Comparison of ENCODE assay signal across 18 cellular contexts in genomic region chr5:173513521-173513991, GRCh38.
DNase-seq lines count a peak whose midpoint lies in the region; ATAC-seq and TF ChIP-seq lines count a peak whose summit lies in the region.
"Had no signal": no experiment of that assay in that cellular context is flagged by ENCODE, and none has a peak within 500 bp of the region (broad histone marks: within the 10 kb centered on the region; RNA-seq: fewer than 3 reads in every experiment).

No MANE protein-coding gene starts in this region.

- no peaks in the 10 kb centered on the region for H3K9me3 Mint-ChIP-seq in activated T-cell treated with anti-CD3 and anti-CD28 coated beads, Interleukin-2, amount 50 U/mL, for 4 hours
- H3K9me3 Mint-ChIP-seq: activated CD4-positive, alpha-beta memory T cell treated with anti-CD3 and anti-CD28 coated beads for 36 hours; dendritic cell treated with granulocyte-macrophage colony-stimulating factor and Interleukin-4, amounts not matched to agents 40 ng/mL and 50 ng/mL, for 4 days had no signal

- TF ChIP-seq CTCF in AG04449 (IDR thresholded peaks at IDR 0.05; ENCODE audit: insufficient read depth, low read length, missing control alignments), result no peak

- no peaks in the 10 kb centered on the region for H3K4me1 Mint-ChIP-seq in activated T-cell treated with anti-CD3 and anti-CD28 coated beads, Interleukin-2, amount 50 U/mL, for 4 hours (ENCODE audit: low read depth)

- no peaks in the 10 kb centered on the region for H3K36me3 Mint-ChIP-seq in activated T-cell treated with anti-CD3 and anti-CD28 coated beads, Interleukin-2, amount 50 U/mL, for 4 hours (ENCODE audit: insufficient read depth)
- H3K36me3 Mint-ChIP-seq: activated CD4-positive, alpha-beta memory T cell treated with anti-CD3 and anti-CD28 coated beads for 36 hours had no signal

- H3K4me3 Mint-ChIP-seq in activated T-cell treated with anti-CD3 and anti-CD28 coated beads, Interleukin-2, amount 50 U/mL, for 4 hours, result no peak overlapping the region
- H3K4me3 Mint-ChIP-seq: activated CD4-positive, alpha-beta memory T cell treated with anti-CD3 and anti-CD28 coated beads for 36 hours; dendritic cell treated with granulocyte-macrophage colony-stimulating factor and Interleukin-4, amounts not matched to agents 40 ng/mL and 50 ng/mL, for 4 days; stimulated activated naive CD8-positive, alpha-beta T cell treated with anti-CD3 and anti-CD28 coated beads, Interleukin-15, Interleukin-2, amounts not matched to agents 100 ng/mL and 50 ng/mL, for 24 hours had no signal

- no peak for ATAC-seq in HG02763 (IDR thresholded peaks at IDR 0.05; ENCODE audit: unreplicated experiment)
- no peak for ATAC-seq in sciatic nerve
- no peak for ATAC-seq in activated T-cell treated with anti-CD3 and anti-CD28 coated beads, Interleukin-2, amount 50 U/mL, for 4 hours
- no peak for ATAC-seq in GM18909 (IDR thresholded peaks at IDR 0.05; ENCODE audit: poor library complexity, unreplicated experiment)

- DNase-seq in AG04449 (ENCODE audit: low read depth, low spot score) (peak; percentile 56), HCEC 1CT (peak; percentile 51), amniotic epithelial cell (ENCODE audit: low read depth) (peak; percentile 84), iris pigment epithelial cell (ENCODE audit: low read depth) (peak; percentile 46), sciatic nerve (ENCODE audit: low spot score) (no peak)
- DNase-seq in activated T-cell treated with anti-CD3 and anti-CD28 coated beads, Interleukin-2, amount 50 U/mL, for 4 hours, result no peak
- DNase-seq: activated CD4-positive, alpha-beta memory T cell treated with anti-CD3 and anti-CD28 coated beads for 36 hours; amniotic stem cell; erythroblast; Kasumi-1; NCI-H1436 treated with DMSO at 0.1 percent for 48 hours; NCI-H345; stimulated activated CD4-positive, alpha-beta T cell treated with anti-CD3 and anti-CD28 coated beads, Interleukin-12 subunit alpha, Interleukin-12 subunit beta, amount 100 ng/mL, for 4 hours; upper lobe of left lung had no signal

- no peak overlapping the region for H3K4me3 ChIP-seq in AG04449 (ENCODE audit: low read depth, low read length)
- H3K4me3 ChIP-seq: upper lobe of left lung had no signal

- CTCF ChIA-PET in AG04449 (lab: Yijun Ruan, JAX), result interaction anchor here (0.8 to 1.8 kb wide), 4 partner anchors 14 to 219 kb away, joined by 3 to 6 read pairs (median 4); no protein-coding TSS in a partner anchor

- intact Hi-C loops in sciatic nerve (cut with DNase I), result no loop called here

- H3K27me3 Mint-ChIP-seq in activated T-cell treated with anti-CD3 and anti-CD28 coated beads, Interleukin-2, amount 50 U/mL, for 4 hours (ENCODE audit: low read depth), result peaks cover 9% of the 10 kb centered on the region

- POLR2A ChIA-PET in AG04449 (lab: Yijun Ruan, JAX), result interaction anchor here (1.1 kb wide), 2 partner anchors 59 to 185 kb away, joined by 3 read pairs; partner anchors contain the start of gene STC2

Comparison
In these comparisons a context has a peak if more than half of its experiments do, and no peak if none do; other contexts are left out.
1. DNase-seq: peak in AG04449 (single experiment), HCEC 1CT (single experiment), amniotic epithelial cell (single experiment) and iris pigment epithelial cell (single experiment); none in sciatic nerve (single experiment) and activated T-cell treated with anti-CD3 and anti-CD28 coated beads, Interleukin-2, amount 50 U/mL, for 4 hours (single experiment).